ENCODE assay signal across 8 cellular contexts in the genomic region with DNA sequence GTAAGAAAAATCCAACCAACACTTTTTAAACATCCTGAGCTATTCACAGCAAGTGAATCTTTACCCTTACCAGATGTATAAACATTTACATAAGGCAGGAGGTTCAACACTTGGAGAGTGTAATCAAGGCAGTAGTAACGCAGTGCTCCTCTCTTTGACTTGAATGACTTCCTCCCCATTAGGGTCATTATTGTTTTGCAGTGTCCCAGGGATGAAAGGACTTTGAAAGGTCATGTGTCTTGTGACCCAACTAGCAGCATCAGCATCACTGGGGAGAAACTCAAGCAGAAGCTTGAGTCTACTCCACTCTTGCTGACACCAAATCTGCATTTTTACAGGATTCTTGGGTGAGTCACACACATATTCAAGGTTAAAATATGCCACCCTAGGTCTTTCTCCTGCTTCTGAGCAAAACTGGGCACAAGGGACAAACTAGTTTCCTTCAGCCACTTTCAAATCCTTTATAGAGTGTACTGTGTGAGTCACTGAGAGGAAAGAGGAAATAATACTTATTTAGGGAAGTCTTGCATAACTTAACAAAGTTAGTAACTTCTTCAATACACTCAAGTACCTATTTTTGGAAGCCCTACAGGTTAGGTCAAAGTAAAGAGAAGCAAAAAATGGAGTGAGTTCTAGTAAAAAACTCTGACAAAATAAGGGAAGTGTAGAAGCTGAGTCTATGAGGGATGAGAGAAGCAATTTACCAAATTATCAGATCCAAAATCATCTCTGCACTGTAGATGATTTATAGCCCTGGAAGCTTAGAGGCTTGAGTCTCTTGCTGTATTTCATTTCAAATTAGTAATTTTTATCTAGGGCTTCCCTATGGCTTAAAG. TPM values are rescaled to one million over a fixed set of nuclear protein-coding genes. Genes with fewer than 3 reads are reported as not detected.
A peak's percentile ranks its signal among the peaks of the same experiment; 100 is the strongest.
DNase-seq lines count a peak whose midpoint lies in the region; ATAC-seq, FAIRE-seq and TF ChIP-seq lines count a peak whose summit lies in the region.

No MANE protein-coding gene starts in this region.

- H3K4me3 ChIP-seq in Caco-2 (ENCODE audit: low read depth, low read length) (no peak overlapping the region), tibial nerve (no peak overlapping the region)

- DNase-seq in Caco-2 (no peak), WTC11 (ENCODE audit: low spot score) (no peak), iris pigment epithelial cell (ENCODE audit: low read depth) (peak; percentile 58), tibial nerve (ENCODE audit: low spot score in 2 of 2) (no peak), D721Med (ENCODE audit: insufficient read length, low spot score) (no peak), mucosa of gallbladder (ENCODE audit: low spot score) (no peak)

- H3K9me3 Mint-ChIP-seq in Caco-2 (ENCODE audit: unreplicated experiment) (peaks cover 10% of the 10 kb centered on the region), WTC11 (peaks cover 14% of the 10 kb centered on the region)

- H3K27me3 Mint-ChIP-seq in Caco-2 (ENCODE audit: insufficient read depth, unreplicated experiment), result no peaks in the 10 kb centered on the region
- no peaks in the 10 kb centered on the region for H3K27me3 Mint-ChIP-seq in WTC11 (ENCODE audit: low read depth)

- peak overlapping the region in 3 of 4 donors; percentile 17 to 60 (median 52) for H3K27ac ChIP-seq in tibial nerve

- intact Hi-C loops in Caco-2 (cut with micrococcal nuclease; ENCODE audit: unreplicated experiment), result no loop called here

- TF ChIP-seq POLR2A in tibial nerve (IDR thresholded peaks at IDR 0.05), result peak in 1 of 2 donors; percentile 10

- no peak for TF ChIP-seq CTCF in Caco-2 (IDR thresholded peaks at IDR 0.05; ENCODE audit: insufficient read depth in 1 of 2, low read depth in 1 of 2, low read length in 1 of 2, severe bottlenecking in 1 of 2, unreplicated experiment in 1 of 2)
- TF ChIP-seq CTCF in WTC11 (IDR thresholded peaks at IDR 0.05), result no peak
- no peak for TF ChIP-seq CTCF in tibial nerve (IDR thresholded peaks at IDR 0.05)
- TF ChIP-seq CTCF in D721Med (IDR thresholded peaks at IDR 0.05; ENCODE audit: insufficient read depth, missing control alignments), result no peak

- H3K36me3 ChIP-seq in Caco-2 (ENCODE audit: control insufficient read depth, insufficient read depth, low read length), result no peaks in the 10 kb centered on the region
- no peaks in the 10 kb centered on the region for H3K36me3 ChIP-seq in tibial nerve

- peak in 1 of 2 donors; percentile 61 for TF ChIP-seq EP300 in tibial nerve (IDR thresholded peaks at IDR 0.05)

- H3K4me3 Mint-ChIP-seq in Caco-2 (ENCODE audit: unreplicated experiment), result no peak overlapping the region
- H3K4me3 Mint-ChIP-seq in WTC11, result no peak overlapping the region

- H3K27ac Mint-ChIP-seq in Caco-2 (ENCODE audit: unreplicated experiment), result peak overlapping the region; percentile 32
- H3K27ac Mint-ChIP-seq in WTC11, result peak overlapping the region; percentile 54

- H3K9me3 ChIP-seq in Caco-2 (peaks cover 5% of the 10 kb centered on the region), tibial nerve (no peaks in the 10 kb centered on the region)

- H3K4me1 ChIP-seq in Caco-2, result peaks cover 25% of the 10 kb centered on the region; the same call in 1 of the 2 replicates
- peaks cover 3 to 26% (median 18%) of the 10 kb centered on the region in 4 donors for H3K4me1 ChIP-seq in tibial nerve

- H3K4me1 Mint-ChIP-seq in Caco-2 (ENCODE audit: low read depth, unreplicated experiment) (peaks cover 17% of the 10 kb centered on the region), WTC11 (peaks cover 20% of the 10 kb centered on the region)

- H3K27me3 ChIP-seq in Caco-2 (replicated peaks; ENCODE audit: control insufficient read depth, insufficient read depth, low read length), result no peaks in the 10 kb centered on the region
- no peaks in the 10 kb centered on the region for H3K27me3 ChIP-seq in tibial nerve

- BruUV-seq in Caco-2 (replicated peaks; lab: Mats Ljungman, UMichigan), result no TSS peak

- CTCF ChIA-PET in Caco-2 (lab: Charles Lee) (no interaction called here), WTC11 (lab: Charles Lee) (no interaction called here)

- 21 to 26% methylated on average over 1 of the region's 1 CpG for WGBS in tibial nerve, 2 donors

- ATAC-seq in GM19468 (IDR thresholded peaks at IDR 0.05; ENCODE audit: extremely low read depth, unreplicated experiment) (peak; percentile 86), HG03520 (IDR thresholded peaks at IDR 0.05; ENCODE audit: unreplicated experiment) (peak; percentile 88), WTC11 (peak; percentile 56)

- POLR2A ChIA-PET in Caco-2 (lab: Charles Lee) (no interaction called here), WTC11 (lab: Charles Lee) (no interaction called here)

- no peak for FAIRE-seq in D721Med (lab: Jason Lieb, UNC)

- H3K36me3 Mint-ChIP-seq in Caco-2 (ENCODE audit: insufficient read depth, unreplicated experiment) (peaks cover 6% of the 10 kb centered on the region), WTC11 (no peaks in the 10 kb centered on the region)

TF ChIP-seq in WTC11, 78 proteins besides CTCF, POLR2A, EP300 and RAD21:
- TF ChIP-seq, protein P1, sequence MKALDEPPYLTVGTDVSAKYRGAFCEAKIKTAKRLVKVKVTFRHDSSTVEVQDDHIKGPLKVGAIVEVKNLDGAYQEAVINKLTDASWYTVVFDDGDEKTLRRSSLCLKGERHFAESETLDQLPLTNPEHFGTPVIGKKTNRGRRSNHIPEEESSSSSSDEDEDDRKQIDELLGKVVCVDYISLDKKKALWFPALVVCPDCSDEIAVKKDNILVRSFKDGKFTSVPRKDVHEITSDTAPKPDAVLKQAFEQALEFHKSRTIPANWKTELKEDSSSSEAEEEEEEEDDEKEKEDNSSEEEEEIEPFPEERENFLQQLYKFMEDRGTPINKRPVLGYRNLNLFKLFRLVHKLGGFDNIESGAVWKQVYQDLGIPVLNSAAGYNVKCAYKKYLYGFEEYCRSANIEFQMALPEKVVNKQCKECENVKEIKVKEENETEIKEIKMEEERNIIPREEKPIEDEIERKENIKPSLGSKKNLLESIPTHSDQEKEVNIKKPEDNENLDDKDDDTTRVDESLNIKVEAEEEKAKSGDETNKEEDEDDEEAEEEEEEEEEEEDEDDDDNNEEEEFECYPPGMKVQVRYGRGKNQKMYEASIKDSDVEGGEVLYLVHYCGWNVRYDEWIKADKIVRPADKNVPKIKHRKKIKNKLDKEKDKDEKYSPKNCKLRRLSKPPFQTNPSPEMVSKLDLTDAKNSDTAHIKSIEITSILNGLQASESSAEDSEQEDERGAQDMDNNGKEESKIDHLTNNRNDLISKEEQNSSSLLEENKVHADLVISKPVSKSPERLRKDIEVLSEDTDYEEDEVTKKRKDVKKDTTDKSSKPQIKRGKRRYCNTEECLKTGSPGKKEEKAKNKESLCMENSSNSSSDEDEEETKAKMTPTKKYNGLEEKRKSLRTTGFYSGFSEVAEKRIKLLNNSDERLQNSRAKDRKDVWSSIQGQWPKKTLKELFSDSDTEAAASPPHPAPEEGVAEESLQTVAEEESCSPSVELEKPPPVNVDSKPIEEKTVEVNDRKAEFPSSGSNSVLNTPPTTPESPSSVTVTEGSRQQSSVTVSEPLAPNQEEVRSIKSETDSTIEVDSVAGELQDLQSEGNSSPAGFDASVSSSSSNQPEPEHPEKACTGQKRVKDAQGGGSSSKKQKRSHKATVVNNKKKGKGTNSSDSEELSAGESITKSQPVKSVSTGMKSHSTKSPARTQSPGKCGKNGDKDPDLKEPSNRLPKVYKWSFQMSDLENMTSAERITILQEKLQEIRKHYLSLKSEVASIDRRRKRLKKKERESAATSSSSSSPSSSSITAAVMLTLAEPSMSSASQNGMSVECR (CRISPR knock-in tag; IDR thresholded peaks at IDR 0.05; ENCODE audit: borderline replicate concordance), result no peak
- no peak for TF ChIP-seq JUN (CRISPR knock-in tag; IDR thresholded peaks at IDR 0.05)
- TF ChIP-seq NR2C2 (CRISPR knock-in tag; IDR thresholded peaks at IDR 0.05), result no peak
- TF ChIP-seq GABPB1 (CRISPR knock-in tag; IDR thresholded peaks at IDR 0.05), result peak; percentile 37; the same call in 1 of the 2 replicates
- no peak for TF ChIP-seq SMAD4 (CRISPR knock-in tag; IDR thresholded peaks at IDR 0.05)
- no peak for TF ChIP-seq NR3C1 (CRISPR knock-in tag; conservative IDR thresholded peaks at IDR 0.05; ENCODE audit: low read depth)
- TF ChIP-seq, protein P2, sequence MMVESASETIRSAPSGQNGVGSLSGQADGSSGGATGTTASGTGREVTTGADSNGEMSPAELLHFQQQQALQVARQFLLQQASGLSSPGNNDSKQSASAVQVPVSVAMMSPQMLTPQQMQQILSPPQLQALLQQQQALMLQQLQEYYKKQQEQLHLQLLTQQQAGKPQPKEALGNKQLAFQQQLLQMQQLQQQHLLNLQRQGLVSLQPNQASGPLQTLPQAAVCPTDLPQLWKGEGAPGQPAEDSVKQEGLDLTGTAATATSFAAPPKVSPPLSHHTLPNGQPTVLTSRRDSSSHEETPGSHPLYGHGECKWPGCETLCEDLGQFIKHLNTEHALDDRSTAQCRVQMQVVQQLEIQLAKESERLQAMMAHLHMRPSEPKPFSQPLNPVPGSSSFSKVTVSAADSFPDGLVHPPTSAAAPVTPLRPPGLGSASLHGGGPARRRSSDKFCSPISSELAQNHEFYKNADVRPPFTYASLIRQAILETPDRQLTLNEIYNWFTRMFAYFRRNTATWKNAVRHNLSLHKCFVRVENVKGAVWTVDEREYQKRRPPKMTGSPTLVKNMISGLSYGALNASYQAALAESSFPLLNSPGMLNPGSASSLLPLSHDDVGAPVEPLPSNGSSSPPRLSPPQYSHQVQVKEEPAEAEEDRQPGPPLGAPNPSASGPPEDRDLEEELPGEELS (CRISPR knock-in tag; IDR thresholded peaks at IDR 0.05), result no peak

RNA-seq across cellular contexts. Expression of a gene that starts 51.0 kb away (rescaled TPM):
- total RNA-seq in Caco-2 (2022), result 122 and 125 TPM in 2 replicates
- 89.9 to 94.7 TPM (median 92.6 TPM) in 3 replicates for total RNA-seq in WTC11 (2021)
- 10 to 100 TPM; 20.8 to 29.8 (median 25.3) TPM for total RNA-seq in tibial nerve
- total RNA-seq in mucosa of gallbladder, result 111 TPM
